Comparison of ENCODE assay signal across 5 cellular contexts in genomic region chr4:6293661-6294060, GRCh38.
"Had no signal": no experiment of that assay in that cellular context is flagged by ENCODE, and none has a peak within 500 bp of the region (broad histone marks: within the 10 kb centered on the region; RNA-seq: fewer than 3 reads in every experiment).

No MANE protein-coding gene starts in this region.

- DNase-seq: H9, HCEC 1CT, KBM-7 had no signal

- H2AFZ ChIP-seq: GM23338 had no signal

- H3K27me3 Mint-ChIP-seq: IgD-negative memory B cell had no signal

- H3K4me3 Mint-ChIP-seq: GM23338, H9 had no signal

- H3K4me2 ChIP-seq: GM23338 had no signal

- H3K9me3 Mint-ChIP-seq: GM23338, H9, IgD-negative memory B cell had no signal

- H3K4me3 ChIP-seq: GM23338 had no signal

- ATAC-seq: GM23338 had no signal

- H3K4me1 Mint-ChIP-seq: GM23338, H9, IgD-negative memory B cell had no signal

- H3K27ac Mint-ChIP-seq: GM23338, IgD-negative memory B cell had no signal
